In the genomic region with DNA sequence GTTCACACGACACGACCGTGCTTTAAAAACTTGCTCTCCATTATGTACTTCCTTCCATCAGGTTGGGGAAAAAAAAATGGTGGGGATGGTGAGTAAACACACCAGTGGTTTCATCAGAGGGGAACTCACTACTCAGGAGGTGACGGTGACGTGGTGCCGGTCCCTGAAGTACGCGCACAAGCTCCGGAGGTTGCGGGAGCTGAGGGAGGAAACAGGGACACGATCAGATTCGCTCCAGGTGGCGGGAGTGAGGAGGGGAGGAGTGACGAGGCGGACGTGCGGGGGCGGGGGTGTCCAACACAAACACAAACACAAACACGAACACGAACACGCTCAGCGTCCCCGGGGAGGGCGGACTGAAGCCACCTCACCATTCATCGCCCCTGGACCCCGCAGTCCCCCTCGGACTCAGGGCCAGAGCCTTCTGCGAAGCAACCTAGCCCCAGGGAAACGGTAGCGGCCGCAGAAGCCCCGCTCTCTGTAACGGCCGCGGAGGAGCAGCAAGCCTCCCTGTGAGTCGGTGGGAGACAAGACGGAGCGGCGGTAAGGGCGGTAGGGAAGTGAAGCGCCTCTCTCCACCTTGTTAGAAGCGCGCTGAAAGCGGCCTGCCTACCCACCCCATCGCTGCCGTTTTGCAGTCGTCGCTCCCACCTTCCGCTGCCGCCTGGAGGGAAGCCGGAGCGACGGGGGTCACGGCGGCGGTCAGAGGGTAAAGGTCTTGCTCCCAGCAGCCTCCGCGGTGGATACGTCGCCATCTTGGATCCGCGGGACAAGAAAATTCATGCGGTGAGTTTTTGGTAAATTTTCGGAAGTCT, we compare ENCODE assay signal across 8 cellular contexts. TPM values are rescaled to one million over a fixed set of nuclear protein-coding genes. Genes with fewer than 3 reads are reported as not detected.
DNase-seq lines count a peak whose midpoint lies in the region; ATAC-seq, FAIRE-seq and TF ChIP-seq lines count a peak whose summit lies in the region.

A gene with protein sequence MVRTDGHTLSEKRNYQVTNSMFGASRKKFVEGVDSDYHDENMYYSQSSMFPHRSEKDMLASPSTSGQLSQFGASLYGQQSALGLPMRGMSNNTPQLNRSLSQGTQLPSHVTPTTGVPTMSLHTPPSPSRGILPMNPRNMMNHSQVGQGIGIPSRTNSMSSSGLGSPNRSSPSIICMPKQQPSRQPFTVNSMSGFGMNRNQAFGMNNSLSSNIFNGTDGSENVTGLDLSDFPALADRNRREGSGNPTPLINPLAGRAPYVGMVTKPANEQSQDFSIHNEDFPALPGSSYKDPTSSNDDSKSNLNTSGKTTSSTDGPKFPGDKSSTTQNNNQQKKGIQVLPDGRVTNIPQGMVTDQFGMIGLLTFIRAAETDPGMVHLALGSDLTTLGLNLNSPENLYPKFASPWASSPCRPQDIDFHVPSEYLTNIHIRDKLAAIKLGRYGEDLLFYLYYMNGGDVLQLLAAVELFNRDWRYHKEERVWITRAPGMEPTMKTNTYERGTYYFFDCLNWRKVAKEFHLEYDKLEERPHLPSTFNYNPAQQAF (plus strand): TSS at position 739 of the 815 bp plus-strand sequence. CDS start 34,794 bp downstream, outside the sequence.

- H2BK15ac ChIP-seq in H1 (ENCODE audit: low read length), result peak within 1 kb of the TSS; percentile 85; the same call in 1 of the 2 replicates
- H2BK15ac ChIP-seq in mesendoderm (replicated peaks; ENCODE audit: low read depth), result no peak within 1 kb of the TSS

- ATAC-seq in GM21360 (IDR thresholded peaks at IDR 0.05; ENCODE audit: unreplicated experiment), result peak; percentile 63

- H4K8ac ChIP-seq in H1 (ENCODE audit: extremely low read depth, insufficient read depth, low read length), result peak within 1 kb of the TSS; percentile 99
- no peak within 1 kb of the TSS for H4K8ac ChIP-seq in mesendoderm (ENCODE audit: low read depth, low read length)

- peaks cover 0 to 3% (median 0%) of the 10 kb centered on the region in 4 experiments; a peak in 1 of 7 replicates for H3K4me1 ChIP-seq in H1 (replicated peaks in 1 of 4; ENCODE audit: control insufficient read depth in 3 of 4, insufficient read depth in 4 of 4, low read length in 3 of 4)
- H3K4me1 ChIP-seq in mesendoderm (ENCODE audit: control insufficient read depth, low read depth, low read length), result peaks cover 2% of the 10 kb centered on the region

- H2BK12ac ChIP-seq in H1 (ENCODE audit: low read depth, low read length), result peak within 1 kb of the TSS; percentile 55

- H3K27ac ChIP-seq in H1 (ENCODE audit: low read depth, low read length) (peak within 1 kb of the TSS; percentile 98), mesendoderm (ENCODE audit: low read depth, low read length) (peak within 1 kb of the TSS; percentile 88)

- peaks cover 3 to 5% of the 10 kb centered on the region in 2 experiments for H4K20me1 ChIP-seq in H1 (replicated peaks in 1 of 2; ENCODE audit: control insufficient read depth in 1 of 2, insufficient read depth in 2 of 2, low read length in 2 of 2)

- peak within 1 kb of the TSS; percentile 95 for H4K5ac ChIP-seq in H1 (ENCODE audit: insufficient read length, low read depth, low read length)
- no peak within 1 kb of the TSS for H4K5ac ChIP-seq in mesendoderm (ENCODE audit: low read length)

- H3K79me1 ChIP-seq in H1 (ENCODE audit: low read depth, low read length), result no peaks in the 10 kb centered on the region
- peaks cover 2% of the 10 kb centered on the region for H3K79me1 ChIP-seq in mesendoderm (ENCODE audit: low read length)

- H2BK5ac ChIP-seq in H1 (ENCODE audit: low read depth, low read length) (peak within 1 kb of the TSS; percentile 96), mesendoderm (ENCODE audit: low read length) (peak within 1 kb of the TSS; percentile 93)

- 1% methylated on average over 57 of the region's 64 CpGs; no CpG with 5 or more reads in 1 of the 2 experiments for WGBS in H1 (ENCODE audit: extremely low coverage in 1 of 2, insufficient coverage in 1 of 2, insufficient read length in 1 of 2, insufficient replicate concordance in 2 of 2, low coverage in 1 of 2, low lambda C conversion rate in 2 of 2, missing lambda C conversion rate in 1 of 2), 2 experiments
- WGBS in mesendoderm (ENCODE audit: extremely low coverage, insufficient coverage, low lambda C conversion rate), result no CpG with 5 or more reads among the region's 64 CpGs

- peak; percentile 47 to 97 for TF ChIP-seq POLR2A in H1 (IDR thresholded peaks at IDR 0.05; ENCODE audit: control extremely low read depth in 1 of 2, low read depth in 2 of 2, low read length in 2 of 2)

- no peak for FAIRE-seq in H1 (lab: Jason Lieb, UNC)

- H3K79me2 ChIP-seq in H1 (ENCODE audit: control insufficient read depth in 1 of 2, insufficient read depth in 2 of 2, low read length in 2 of 2) (peaks cover 24 to 69% of the 10 kb centered on the region in 2 experiments), mesendoderm (ENCODE audit: control insufficient read depth, insufficient read depth, low read length) (peaks cover 36% of the 10 kb centered on the region)

- peak within 1 kb of the TSS; percentile 47; the same call in 1 of the 2 replicates for H2AFZ ChIP-seq in H1 (ENCODE audit: low read length)

- TF ChIP-seq EP300 in H1 (IDR thresholded peaks at IDR 0.05; ENCODE audit: borderline replicate concordance in 1 of 2, low read depth in 2 of 2, low read length in 2 of 2), result no peak

- peak within 1 kb of the TSS; percentile 74 to 99 for H3K4me2 ChIP-seq in H1 (ENCODE audit: insufficient read depth in 1 of 2, low read depth in 2 of 2, low read length in 2 of 2)
- H3K4me2 ChIP-seq in mesendoderm (ENCODE audit: low read length), result peak within 1 kb of the TSS; percentile 79

- peak in 1 of 2 experiments; percentile 3; a peak in 3 of 4 replicates for TF ChIP-seq RAD21 in H1 (IDR thresholded peaks at IDR 0.05 in 1 of 2, conservative IDR thresholded peaks at IDR 0.05 in 1 of 2; ENCODE audit: low read depth in 2 of 2, low read length in 2 of 2)

- POLR2A ChIA-PET in H1 (lab: Charles Lee; ENCODE audit: partially characterized antibody), result interaction anchor here (0.6 to 2.6 kb wide), 15 partner anchors 8 to 359 kb away, joined by 3 to 13 read pairs (median 4); a partner anchor contains a TSS

- CTCF ChIA-PET in H1 (lab: Charles Lee; ENCODE audit: partially characterized antibody), result no interaction called here

- H3K9me3 ChIP-seq in H1 (ENCODE audit: insufficient read depth in 2 of 2, low read depth in 1 of 2, low read length in 1 of 2), result no peaks in the 10 kb centered on the region

- H3K9ac ChIP-seq in H1 (replicated peaks in 1 of 4; ENCODE audit: extremely low read depth in 1 of 4, low read depth in 3 of 4, low read length in 3 of 4), result peak within 1 kb of the TSS; percentile 92 to 97 (median 95)
- peak within 1 kb of the TSS; percentile 99 for H3K9ac ChIP-seq in mesendoderm (ENCODE audit: low read length)

- H3K4ac ChIP-seq in H1 (replicated peaks; ENCODE audit: insufficient read length, low read depth, low read length), result peak within 1 kb of the TSS; percentile 93
- H3K4ac ChIP-seq in mesendoderm (ENCODE audit: low read depth, low read length), result peak within 1 kb of the TSS; percentile 94

- peak within 1 kb of the TSS; percentile 85 to 100 (median 90) for H3K4me3 ChIP-seq in H1 (ENCODE audit: extremely low read depth in 1 of 4, insufficient read depth in 2 of 4, low read depth in 3 of 4, low read length in 4 of 4)
- H3K4me3 ChIP-seq in mesendoderm (ENCODE audit: low read length), result peak within 1 kb of the TSS; percentile 97

- H2BK20ac ChIP-seq in H1 (ENCODE audit: low read length), result no peak within 1 kb of the TSS

- peaks cover 0 to 21% (median 10%) of the 10 kb centered on the region in 4 experiments; a peak in 5 of 8 replicates for H3K36me3 ChIP-seq in H1 (ENCODE audit: control insufficient read depth in 2 of 4, insufficient read depth in 4 of 4, low read length in 3 of 4)
- H3K36me3 ChIP-seq in mesendoderm (ENCODE audit: control insufficient read depth, insufficient read depth, low read length), result no peaks in the 10 kb centered on the region

- peak within 1 kb of the TSS; percentile 91 for H4K91ac ChIP-seq in H1 (replicated peaks; ENCODE audit: insufficient read length, low read length)

- H3K56ac ChIP-seq in H1 (replicated peaks; ENCODE audit: insufficient read length, low read depth, low read length) (peak within 1 kb of the TSS; percentile 96), mesendoderm (ENCODE audit: low read length) (peak within 1 kb of the TSS; percentile 99)

- H2BK120ac ChIP-seq in H1 (replicated peaks; ENCODE audit: low read depth, low read length) (peak within 1 kb of the TSS; percentile 85), mesendoderm (ENCODE audit: low read depth, low read length) (peak within 1 kb of the TSS; percentile 56)

- DNase-seq in COLO829 (ENCODE audit: low spot score), result peak; percentile 45
- DNase-seq in HT-29 (ENCODE audit: low spot score), result peak; percentile 88
- DNase-seq in NOMO-1 treated with DMSO at 0.1 percent for 48 hours (lab: John Stamatoyannopoulos, UW; ENCODE audit: unreplicated experiment), result peak; percentile 87
- DNase-seq in activated CD8-positive, alpha-beta memory T cell treated with anti-CD3 and anti-CD28 coated beads for 48 hours (ENCODE audit: low read depth in 2 of 3, low spot score in 2 of 3), result peak; percentile 55 to 75 (median 72)
- DNase-seq in H1 (ENCODE audit: low read depth in 1 of 2, low spot score in 2 of 2), result peak; percentile 70 to 91
- DNase-seq in mesendoderm, result peak; percentile 96
- DNase-seq in stimulated activated CD8-positive, alpha-beta memory T cell treated with anti-CD3 and anti-CD28 coated beads, Interleukin-12 subunit alpha, Interleukin-12 subunit beta, amount 100 ng/mL, for 4 hours (ENCODE audit: low read depth), result peak; percentile 78

- H3K18ac ChIP-seq in H1 (ENCODE audit: extremely low read depth, low read length) (peak within 1 kb of the TSS; percentile 98), mesendoderm (ENCODE audit: low read length) (peak within 1 kb of the TSS; percentile 84)

- no peak for TF ChIP-seq CTCF in H1 (IDR thresholded peaks at IDR 0.05; ENCODE audit: control extremely low read depth in 1 of 3, insufficient read depth in 1 of 3, low read depth in 1 of 3, low read length in 3 of 3)

- no peaks in the 10 kb centered on the region for H3K27me3 ChIP-seq in H1 (replicated peaks in 1 of 4; ENCODE audit: control insufficient read depth in 3 of 4, extremely low read depth in 1 of 4, insufficient read depth in 3 of 4, low read length in 3 of 4)
- H3K27me3 ChIP-seq in mesendoderm (ENCODE audit: insufficient read depth, low read length, poor library complexity), result no peaks in the 10 kb centered on the region

- H2AK5ac ChIP-seq in H1 (ENCODE audit: low read depth, low read length) (peak within 1 kb of the TSS; percentile 89), mesendoderm (ENCODE audit: low read length) (peak within 1 kb of the TSS; percentile 70)

- H3K23ac ChIP-seq in H1 (ENCODE audit: insufficient read length) (peak within 1 kb of the TSS; percentile 99), mesendoderm (ENCODE audit: low read length) (peak within 1 kb of the TSS; percentile 83)

- H3K23me2 ChIP-seq in H1 (ENCODE audit: low read depth, low read length), result peaks cover 8% of the 10 kb centered on the region

- H3K14ac ChIP-seq in H1 (ENCODE audit: insufficient read length), result peak within 1 kb of the TSS; percentile 90

RNA-seq across cellular contexts. Expression of the gene that starts here (rescaled TPM):
- 67.2 and 91.4 TPM in 2 replicates for total RNA-seq in HT-29 (2014; rRNA removed; shearing (Covaris generic))
- total RNA-seq in H1 (2021; fragmentation: NEBNext Ultra II Directional; extraction: Animal tissue kit (Norgen Biotek cat#: 25700)), result 64.8 and 70.7 TPM in 2 replicates
- 48.8 and 61.2 TPM in 2 replicates for polyA plus RNA-seq in H1 (2011; rRNA removed)
- 84.3 TPM for polyA plus RNA-seq in H1 (2011; cell fraction: cytosol; rRNA removed)
- 61.3 TPM for polyA plus RNA-seq in H1 (2011; cell fraction: nucleus; rRNA removed)
- polyA plus RNA-seq in H1 (2012, experiment 1 of 2), result 71.8 to 81.1 TPM (median 76.4 TPM) in 4 replicates
- polyA plus RNA-seq in H1 (2012, experiment 2 of 2), result 5.6 TPM
- 143 TPM for polyA plus RNA-seq in H1 (2013, experiment 1 of 2)
- polyA plus RNA-seq in H1 (2013, experiment 2 of 2), result 133 TPM
- polyA minus RNA-seq in H1 (2011; rRNA and poly(A)+ RNA removed), result 164 and 234 TPM in 2 replicates
- 55.6 TPM for polyA minus RNA-seq in H1 (2011; cell fraction: cytosol; rRNA and poly(A)+ RNA removed)
- 225 TPM for polyA minus RNA-seq in H1 (2011; cell fraction: nucleus; rRNA and poly(A)+ RNA removed)
- polyA plus RNA-seq in mesendoderm (2013, experiment 1 of 2), result 187 TPM
- polyA plus RNA-seq in mesendoderm (2013, experiment 2 of 2), result 178 TPM

Comparison
In these comparisons a context has a peak if more than half of its experiments do, and no peak if none do; other contexts are left out.
1. Peak in every context shown above with its lines: DNase-seq, ATAC-seq, H3K4me3 ChIP-seq and H3K27ac ChIP-seq.
2. DNase-seq: peak in every context shown above with its lines; median percentile 96 in mesendoderm; 88 in HT-29; 87 in NOMO-1 treated with DMSO at 0.1 percent for 48 hours; 80 in H1; 78 in stimulated activated CD8-positive, alpha-beta memory T cell treated with anti-CD3 and anti-CD28 coated beads, Interleukin-12 subunit alpha, Interleukin-12 subunit beta, amount 100 ng/mL, for 4 hours; 72 in activated CD8-positive, alpha-beta memory T cell treated with anti-CD3 and anti-CD28 coated beads for 48 hours; 45 in COLO829.